ENCODE assay signal across 17 cellular contexts in the genomic region with DNA sequence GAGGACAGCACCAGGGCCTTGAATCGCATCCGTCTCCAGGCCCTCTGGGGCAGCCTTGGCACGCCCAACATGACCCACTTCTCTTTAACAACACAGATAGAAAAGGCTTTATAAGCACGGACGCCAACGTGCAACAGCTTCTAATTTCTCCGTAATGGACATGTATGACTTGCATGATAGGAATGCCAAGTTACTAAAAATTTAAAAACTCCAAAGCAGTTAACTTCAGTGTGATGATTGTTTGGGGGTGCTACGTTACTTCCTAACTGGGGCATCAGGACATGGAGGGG. TPM values are rescaled to one million over a fixed set of nuclear protein-coding genes. Genes with fewer than 3 reads are reported as not detected.
A peak's percentile ranks its signal among the peaks of the same experiment; 100 is the strongest.
DNase-seq lines count a peak whose midpoint lies in the region; ATAC-seq, FAIRE-seq and TF ChIP-seq lines count a peak whose summit lies in the region.
"Had no signal": no experiment of that assay in that cellular context is flagged by ENCODE, and none has a peak within 500 bp of the region (broad histone marks: within the 10 kb centered on the region; RNA-seq: fewer than 3 reads in every experiment).

No MANE protein-coding gene starts in this region.

- H3K27ac ChIP-seq in kidney (ENCODE audit: low read depth in 2 of 2, low read length in 2 of 2) (no peak overlapping the region), right lobe of liver (peak overlapping the region in 2 of 3 donors; percentile 48 to 68), neural progenitor cell (no peak overlapping the region)

- H3F3A ChIP-seq in neural progenitor cell (ENCODE audit: low read depth): no peaks in the 10 kb centered on the region

- H3K4me3 Mint-ChIP-seq in neural progenitor cell: no peak overlapping the region
- H3K4me3 Mint-ChIP-seq: CD4-positive, alpha-beta memory T cell; GM23338; H9 had no signal

- no peak overlapping the region for H3K4me2 ChIP-seq in neural progenitor cell
- H3K4me2 ChIP-seq: GM23338 had no signal

- 88% methylated on average over 5 of the region's 8 CpGs for WGBS in right lobe of liver (ENCODE audit: insufficient coverage, low coverage, low lambda C conversion rate, missing lambda C conversion rate)

- H4K20me1 ChIP-seq in neural progenitor cell (ENCODE audit: low read depth): no peaks in the 10 kb centered on the region

- DNase-seq in kidney: peak; percentile 22
- DNase-seq in right lobe of liver: no peak
- no peak for DNase-seq in neural progenitor cell (ENCODE audit: low spot score)
- DNase-seq in ureter (ENCODE audit: low spot score): peak; percentile 34
- DNase-seq in NCI-H187 treated with DMSO at 0.1 percent for 48 hours (lab: John Stamatoyannopoulos, UW): no peak
- DNase-seq in GM12891 (ENCODE audit: insufficient read length, low spot score): no peak
- DNase-seq in inferior parietal cortex (ENCODE audit: extremely low spot score): no peak
- DNase-seq: Calu3; CD4-positive, alpha-beta memory T cell; COR-L47; DMS153; DND-41 had no signal

- FAIRE-seq in kidney (lab: Jason Lieb, UNC): no peak
- FAIRE-seq in GM12891 (lab: Jason Lieb, UNC): no peak
- FAIRE-seq: G401.6 had no signal

- ATAC-seq in right lobe of liver (no peak), HG02610 (IDR thresholded peaks at IDR 0.05; ENCODE audit: unreplicated experiment) (no peak)
- ATAC-seq: HCT116 had no signal

- peaks cover 0 to 1% of the 10 kb centered on the region in 2 donors for H3K4me1 ChIP-seq in kidney (ENCODE audit: control insufficient read depth in 1 of 2, insufficient read depth in 1 of 2, low read depth in 1 of 2, low read length in 2 of 2)
- H3K4me1 ChIP-seq in right lobe of liver: peaks cover 0 to 24% (median 7%) of the 10 kb centered on the region in 4 donors
- H3K4me1 ChIP-seq in neural progenitor cell: no peaks in the 10 kb centered on the region

- H3K9me3 Mint-ChIP-seq in neural progenitor cell: no peaks in the 10 kb centered on the region
- H3K9me3 Mint-ChIP-seq: GM23338, H9 had no signal

- no peak overlapping the region for H3K4me3 ChIP-seq in kidney (ENCODE audit: low read length in 2 of 2)
- no peak overlapping the region for H3K4me3 ChIP-seq in right lobe of liver
- no peak overlapping the region for H3K4me3 ChIP-seq in neural progenitor cell
- H3K4me3 ChIP-seq: GM23338 had no signal

- TF ChIP-seq CTCF in kidney (IDR thresholded peaks at IDR 0.05; ENCODE audit: borderline replicate concordance, extremely low read depth, insufficient read depth) (no peak), right lobe of liver (IDR thresholded peaks at IDR 0.05) (no peak), neural progenitor cell (IDR thresholded peaks at IDR 0.05) (no peak)

- peaks cover 21% of the 10 kb centered on the region for H3K27me3 Mint-ChIP-seq in neural progenitor cell (ENCODE audit: insufficient read depth, low read depth)

- H2AFZ ChIP-seq in neural progenitor cell (replicated peaks): no peak overlapping the region
- H2AFZ ChIP-seq: GM23338 had no signal

- no peak for TF ChIP-seq POLR2A in right lobe of liver (IDR thresholded peaks at IDR 0.05)
- no peak for TF ChIP-seq POLR2A in GM12891 (IDR thresholded peaks at IDR 0.05; ENCODE audit: low read depth, low read length)

- H3K9ac ChIP-seq in kidney (ENCODE audit: low read length in 2 of 2): no peak overlapping the region
- no peak overlapping the region for H3K9ac ChIP-seq in neural progenitor cell

- H3K27me3 ChIP-seq in right lobe of liver (no peaks in the 10 kb centered on the region), neural progenitor cell (no peaks in the 10 kb centered on the region)

- peak overlapping the region; percentile 32 for H3K27ac Mint-ChIP-seq in neural progenitor cell
- H3K27ac Mint-ChIP-seq: GM23338 had no signal

- H3K9me3 ChIP-seq in kidney (ENCODE audit: control insufficient read depth in 1 of 2, low read length in 2 of 2) (no peaks in the 10 kb centered on the region), right lobe of liver (no peaks in the 10 kb centered on the region), neural progenitor cell (ENCODE audit: low read depth) (no peaks in the 10 kb centered on the region)

- H3K36me3 Mint-ChIP-seq in neural progenitor cell: no peaks in the 10 kb centered on the region

- no peaks in the 10 kb centered on the region for H3K79me2 ChIP-seq in neural progenitor cell (ENCODE audit: low read depth)

- H3K36me3 ChIP-seq in kidney (ENCODE audit: control insufficient read depth in 1 of 2, insufficient read depth in 2 of 2, low read length in 2 of 2) (no peaks in the 10 kb centered on the region), right lobe of liver (peaks cover 0 to 45% (median 19%) of the 10 kb centered on the region in 4 donors), neural progenitor cell (no peaks in the 10 kb centered on the region)

- H3K4me1 Mint-ChIP-seq in neural progenitor cell: peaks cover 5% of the 10 kb centered on the region

- intact Hi-C loops in kidney (cut with DNase I) (no loop called here), right lobe of liver (cut with DNase I) (no loop called here)

TF ChIP-seq in GM12891, 5 proteins besides CTCF, POLR2A, EP300 and RAD21:
- TF ChIP-seq TAF1 (IDR thresholded peaks at IDR 0.05; ENCODE audit: low read depth, low read length) (no peak), POLR2AphosphoS5 (IDR thresholded peaks at IDR 0.05; ENCODE audit: low read depth, low read length) (no peak), POU2F2 (IDR thresholded peaks at IDR 0.05; ENCODE audit: low read depth, low read length) (no peak), SPI1 (IDR thresholded peaks at IDR 0.05; ENCODE audit: low read depth, low read length) (no peak), PAX5 (IDR thresholded peaks at IDR 0.05; ENCODE audit: insufficient read depth, low read length, severe bottlenecking) (no peak)

RNA-seq across cellular contexts. Expression of a gene that starts 30.9 kb away (rescaled TPM):
- 44.9 TPM for total RNA-seq in kidney
- 40.0 TPM for polyA plus RNA-seq in kidney (ENCODE audit: insufficient read depth, low read depth, low replicate concordance)
- total RNA-seq in right lobe of liver: 10 to 100 TPM; 17.7 to 28.6 (median 24.1) TPM
- total RNA-seq in neural progenitor cell (ENCODE audit: low replicate concordance): 64.6 and 98.0 TPM in 2 replicates
- total RNA-seq in ureter: 71.6 TPM
- polyA plus RNA-seq in GM12891 (2012; ENCODE audit: low read depth, missing spikeins): 93.7 TPM

RNA-seq across cellular contexts. Expression of a gene that starts 48.7 kb away (rescaled TPM):
- total RNA-seq in kidney: 66.0 TPM
- polyA plus RNA-seq in kidney (ENCODE audit: insufficient read depth, low read depth, low replicate concordance): 99.0 TPM
- total RNA-seq in right lobe of liver: 10 to 100 TPM; 30.4 to 52.5 (median 39.6) TPM
- 26.0 and 39.1 TPM in 2 replicates for total RNA-seq in neural progenitor cell (ENCODE audit: low replicate concordance)
- 49.1 TPM for total RNA-seq in ureter
- polyA plus RNA-seq in GM12891 (2012; ENCODE audit: low read depth, missing spikeins): 18.3 TPM

Comparison
In these comparisons a context has a peak if more than half of its experiments do, and no peak if none do; other contexts are left out.
1. DNase-seq: peak in kidney (single experiment) and ureter (single experiment); none in right lobe of liver (0 of 3), neural progenitor cell (single experiment), NCI-H187 treated with DMSO at 0.1 percent for 48 hours (single experiment), GM12891 (single experiment) and inferior parietal cortex (single experiment).
2. H3K27ac ChIP-seq: peak in right lobe of liver (2 of 3); none in kidney (0 of 2) and neural progenitor cell (single experiment).